ENCODE assay signal across 16 cellular contexts in genomic region chr15:72962054-72962702, GRCh38.
"Had no signal": no experiment of that assay in that cellular context is flagged by ENCODE, and none has a peak within 500 bp of the region (broad histone marks: within the 10 kb centered on the region; RNA-seq: fewer than 3 reads in every experiment).

No MANE protein-coding gene starts in this region.

- H3K36me3 Mint-ChIP-seq: stimulated activated naive B cell treated with anti-CD40 and anti-IgM and Interleukin-4, amounts not matched to agents 10 μg/mL and 1 μg/mL and 100 μg/mL, for 72 hours had no signal

- DNase-seq: foreskin keratinocyte; head of caudate nucleus; nephron progenitor cell; psoas muscle; right lobe of liver; spleen; stimulated activated CD4-positive, alpha-beta T cell treated with anti-CD3 and anti-CD28 coated beads, Interleukin-15, amount 100 ng/mL, for 24 hours; stimulated activated CD4-positive, alpha-beta T cell treated with anti-CD3 and anti-CD28 coated beads, Interleukin-1b, Interleukin-23, amount 100 ng/mL, for 48 hours; stimulated activated CD4-positive, alpha-beta T cell treated with anti-CD3 and anti-CD28 coated beads, Interleukin-4, amount 100 ng/mL, for 24 hours; stimulated activated naive B cell treated with anti-CD40 and anti-IgM and Interleukin-4, amounts not matched to agents 10 μg/mL and 1 μg/mL and 100 μg/mL, for 72 hours; stimulated activated naive CD8-positive, alpha-beta T cell treated with anti-CD3 and anti-CD28 coated beads, Interleukin-15, amount 100 ng/mL, for 72 hours; trophoblast cell had no signal

- ATAC-seq: foreskin keratinocyte; psoas muscle; right lobe of liver; stimulated activated naive B cell treated with anti-CD40 and anti-IgM and Interleukin-4, amounts not matched to agents 10 μg/mL and 1 μg/mL and 100 μg/mL, for 72 hours; stimulated activated naive CD8-positive, alpha-beta T cell treated with anti-CD3 and anti-CD28 coated beads, Interleukin-15, amount 100 ng/mL, for 72 hours had no signal

- H3K4me1 ChIP-seq: foreskin keratinocyte, parathyroid adenoma, right lobe of liver, spleen had no signal

- H3K27me3 ChIP-seq: hepatocyte, right lobe of liver had no signal

- H3K9me3 ChIP-seq: psoas muscle, right lobe of liver, thoracic aorta had no signal

- H3K36me3 ChIP-seq: right lobe of liver, spleen, thoracic aorta had no signal

- H3K4me3 Mint-ChIP-seq: dendritic cell treated with granulocyte-macrophage colony-stimulating factor and Interleukin-4, amounts not matched to agents 40 ng/mL and 50 ng/mL, for 4 days; nephron progenitor cell; stimulated activated naive B cell treated with anti-CD40 and anti-IgM and Interleukin-4, amounts not matched to agents 10 μg/mL and 1 μg/mL and 100 μg/mL, for 72 hours; stimulated activated naive CD8-positive, alpha-beta T cell treated with anti-CD3 and anti-CD28 coated beads, Interleukin-15, amount 100 ng/mL, for 72 hours had no signal

- H3K4me1 Mint-ChIP-seq: stimulated activated naive B cell treated with anti-CD40 and anti-IgM and Interleukin-4, amounts not matched to agents 10 μg/mL and 1 μg/mL and 100 μg/mL, for 72 hours; stimulated activated naive CD8-positive, alpha-beta T cell treated with anti-CD3 and anti-CD28 coated beads, Interleukin-15, amount 100 ng/mL, for 72 hours had no signal

- H3K27ac ChIP-seq: foreskin keratinocyte, hepatocyte, parathyroid adenoma, psoas muscle, right lobe of liver, spleen, thoracic aorta had no signal

- H3K4me3 ChIP-seq: hepatocyte, psoas muscle, right lobe of liver, spleen, thoracic aorta had no signal

- H3K27ac Mint-ChIP-seq: dendritic cell treated with granulocyte-macrophage colony-stimulating factor and Interleukin-4, amounts not matched to agents 40 ng/mL and 50 ng/mL, for 4 days; nephron progenitor cell; stimulated activated naive B cell treated with anti-CD40 and anti-IgM and Interleukin-4, amounts not matched to agents 10 μg/mL and 1 μg/mL and 100 μg/mL, for 72 hours; stimulated activated naive CD8-positive, alpha-beta T cell treated with anti-CD3 and anti-CD28 coated beads, Interleukin-15, amount 100 ng/mL, for 72 hours had no signal
